1 cellular context compared by ENCODE assay signal in the genomic region with DNA sequence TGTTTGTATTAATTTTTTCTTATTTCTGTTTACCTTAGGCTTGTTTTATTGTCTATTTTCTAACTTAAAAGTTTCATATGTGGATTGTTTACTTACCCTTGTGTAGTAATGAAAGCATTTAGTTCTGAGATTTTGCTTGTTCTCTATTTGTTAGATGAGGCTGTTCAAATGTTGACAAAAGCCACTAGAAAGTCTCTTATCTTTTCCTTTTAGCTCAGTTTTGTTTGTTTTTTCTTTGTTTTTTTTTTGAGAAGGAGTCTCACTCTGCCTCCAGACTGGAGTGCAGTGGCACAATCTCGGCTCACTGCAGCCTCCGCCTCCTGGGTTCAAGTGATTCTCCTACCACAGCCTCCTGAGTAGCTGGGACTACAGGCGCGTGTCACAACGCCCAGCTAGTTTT.
TF ChIP-seq lines count a peak whose summit lies in the region.

No MANE protein-coding gene starts in this region.

TF ChIP-seq in HepG2, 621 proteins besides CTCF, POLR2A, EP300 and RAD21 (continued from another document and continues in another):
- no peak for TF ChIP-seq ZFP90 (CRISPR knock-in tag; IDR thresholded peaks at IDR 0.05; ENCODE audit: borderline replicate concordance)
- no peak for TF ChIP-seq SUZ12 (IDR thresholded peaks at IDR 0.05; ENCODE audit: low read depth, low read length)
- TF ChIP-seq, protein P1, sequence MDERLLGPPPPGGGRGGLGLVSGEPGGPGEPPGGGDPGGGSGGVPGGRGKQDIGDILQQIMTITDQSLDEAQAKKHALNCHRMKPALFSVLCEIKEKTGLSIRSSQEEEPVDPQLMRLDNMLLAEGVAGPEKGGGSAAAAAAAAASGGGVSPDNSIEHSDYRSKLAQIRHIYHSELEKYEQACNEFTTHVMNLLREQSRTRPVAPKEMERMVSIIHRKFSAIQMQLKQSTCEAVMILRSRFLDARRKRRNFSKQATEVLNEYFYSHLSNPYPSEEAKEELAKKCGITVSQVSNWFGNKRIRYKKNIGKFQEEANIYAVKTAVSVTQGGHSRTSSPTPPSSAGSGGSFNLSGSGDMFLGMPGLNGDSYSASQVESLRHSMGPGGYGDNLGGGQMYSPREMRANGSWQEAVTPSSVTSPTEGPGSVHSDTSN (CRISPR knock-in tag; IDR thresholded peaks at IDR 0.05): no peak
- no peak for TF ChIP-seq ZMYM3 (CRISPR knock-in tag; IDR thresholded peaks at IDR 0.05)
- peak; percentile 97 for TF ChIP-seq GFI1 (CRISPR knock-in tag; IDR thresholded peaks at IDR 0.05; ENCODE audit: borderline replicate concordance)
- TF ChIP-seq ZNF10 (CRISPR knock-in tag; IDR thresholded peaks at IDR 0.05; ENCODE audit: borderline replicate concordance, low read depth): no peak
- TF ChIP-seq ZNF496 (CRISPR knock-in tag; IDR thresholded peaks at IDR 0.05; ENCODE audit: insufficient replicate concordance): no peak
- TF ChIP-seq RAD51 (IDR thresholded peaks at IDR 0.05; ENCODE audit: borderline replicate concordance): no peak
- peak; percentile 62 for TF ChIP-seq GATAD2A (CRISPR knock-in tag; IDR thresholded peaks at IDR 0.05)
- TF ChIP-seq, protein P2, sequence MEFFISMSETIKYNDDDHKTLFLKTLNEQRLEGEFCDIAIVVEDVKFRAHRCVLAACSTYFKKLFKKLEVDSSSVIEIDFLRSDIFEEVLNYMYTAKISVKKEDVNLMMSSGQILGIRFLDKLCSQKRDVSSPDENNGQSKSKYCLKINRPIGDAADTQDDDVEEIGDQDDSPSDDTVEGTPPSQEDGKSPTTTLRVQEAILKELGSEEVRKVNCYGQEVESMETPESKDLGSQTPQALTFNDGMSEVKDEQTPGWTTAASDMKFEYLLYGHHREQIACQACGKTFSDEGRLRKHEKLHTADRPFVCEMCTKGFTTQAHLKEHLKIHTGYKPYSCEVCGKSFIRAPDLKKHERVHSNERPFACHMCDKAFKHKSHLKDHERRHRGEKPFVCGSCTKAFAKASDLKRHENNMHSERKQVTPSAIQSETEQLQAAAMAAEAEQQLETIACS (CRISPR knock-in tag; IDR thresholded peaks at IDR 0.05): no peak
- TF ChIP-seq, protein P3, sequence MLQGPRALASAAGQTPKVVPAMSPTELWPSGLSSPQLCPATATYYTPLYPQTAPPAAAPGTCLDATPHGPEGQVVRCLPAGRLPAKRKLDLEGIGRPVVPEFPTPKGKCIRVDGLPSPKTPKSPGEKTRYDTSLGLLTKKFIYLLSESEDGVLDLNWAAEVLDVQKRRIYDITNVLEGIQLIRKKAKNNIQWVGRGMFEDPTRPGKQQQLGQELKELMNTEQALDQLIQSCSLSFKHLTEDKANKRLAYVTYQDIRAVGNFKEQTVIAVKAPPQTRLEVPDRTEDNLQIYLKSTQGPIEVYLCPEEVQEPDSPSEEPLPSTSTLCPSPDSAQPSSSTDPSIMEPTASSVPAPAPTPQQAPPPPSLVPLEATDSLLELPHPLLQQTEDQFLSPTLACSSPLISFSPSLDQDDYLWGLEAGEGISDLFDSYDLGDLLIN (CRISPR knock-in tag; IDR thresholded peaks at IDR 0.05; ENCODE audit: borderline replicate concordance): no peak
- no peak for TF ChIP-seq SCMH1 (CRISPR knock-in tag; IDR thresholded peaks at IDR 0.05; ENCODE audit: borderline replicate concordance)
- TF ChIP-seq, protein P4, sequence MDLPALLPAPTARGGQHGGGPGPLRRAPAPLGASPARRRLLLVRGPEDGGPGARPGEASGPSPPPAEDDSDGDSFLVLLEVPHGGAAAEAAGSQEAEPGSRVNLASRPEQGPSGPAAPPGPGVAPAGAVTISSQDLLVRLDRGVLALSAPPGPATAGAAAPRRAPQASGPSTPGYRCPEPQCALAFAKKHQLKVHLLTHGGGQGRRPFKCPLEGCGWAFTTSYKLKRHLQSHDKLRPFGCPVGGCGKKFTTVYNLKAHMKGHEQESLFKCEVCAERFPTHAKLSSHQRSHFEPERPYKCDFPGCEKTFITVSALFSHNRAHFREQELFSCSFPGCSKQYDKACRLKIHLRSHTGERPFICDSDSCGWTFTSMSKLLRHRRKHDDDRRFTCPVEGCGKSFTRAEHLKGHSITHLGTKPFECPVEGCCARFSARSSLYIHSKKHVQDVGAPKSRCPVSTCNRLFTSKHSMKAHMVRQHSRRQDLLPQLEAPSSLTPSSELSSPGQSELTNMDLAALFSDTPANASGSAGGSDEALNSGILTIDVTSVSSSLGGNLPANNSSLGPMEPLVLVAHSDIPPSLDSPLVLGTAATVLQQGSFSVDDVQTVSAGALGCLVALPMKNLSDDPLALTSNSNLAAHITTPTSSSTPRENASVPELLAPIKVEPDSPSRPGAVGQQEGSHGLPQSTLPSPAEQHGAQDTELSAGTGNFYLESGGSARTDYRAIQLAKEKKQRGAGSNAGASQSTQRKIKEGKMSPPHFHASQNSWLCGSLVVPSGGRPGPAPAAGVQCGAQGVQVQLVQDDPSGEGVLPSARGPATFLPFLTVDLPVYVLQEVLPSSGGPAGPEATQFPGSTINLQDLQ (CRISPR knock-in tag; IDR thresholded peaks at IDR 0.05): no peak
- TF ChIP-seq BCL6 (CRISPR knock-in tag; IDR thresholded peaks at IDR 0.05): peak; percentile 85
- TF ChIP-seq, protein P5, sequence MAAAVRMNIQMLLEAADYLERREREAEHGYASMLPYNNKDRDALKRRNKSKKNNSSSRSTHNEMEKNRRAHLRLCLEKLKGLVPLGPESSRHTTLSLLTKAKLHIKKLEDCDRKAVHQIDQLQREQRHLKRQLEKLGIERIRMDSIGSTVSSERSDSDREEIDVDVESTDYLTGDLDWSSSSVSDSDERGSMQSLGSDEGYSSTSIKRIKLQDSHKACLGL (CRISPR knock-in tag; IDR thresholded peaks at IDR 0.05): no peak
- no peak for TF ChIP-seq GZF1 (CRISPR knock-in tag; IDR thresholded peaks at IDR 0.05)
- no peak for TF ChIP-seq ZZZ3 (CRISPR knock-in tag; IDR thresholded peaks at IDR 0.05; ENCODE audit: borderline replicate concordance)
- TF ChIP-seq ZFY (CRISPR knock-in tag; IDR thresholded peaks at IDR 0.05): no peak
- no peak for TF ChIP-seq SOX13 (IDR thresholded peaks at IDR 0.05)
- TF ChIP-seq SOX13 (CRISPR knock-in tag; conservative IDR thresholded peaks at IDR 0.05 in 1 of 2, IDR thresholded peaks at IDR 0.05 in 1 of 2): peak in 1 of 2 experiments; percentile 91; a peak in 2 of 4 replicates
- no peak for TF ChIP-seq NCOA1 (CRISPR knock-in tag; IDR thresholded peaks at IDR 0.05)
- TF ChIP-seq TCF12 (IDR thresholded peaks at IDR 0.05): no peak
- no peak for TF ChIP-seq TCF12 (CRISPR knock-in tag; IDR thresholded peaks at IDR 0.05)
- TF ChIP-seq ZNF644 (CRISPR knock-in tag; IDR thresholded peaks at IDR 0.05; ENCODE audit: low read depth): no peak
- TF ChIP-seq KLF11 (CRISPR knock-in tag; IDR thresholded peaks at IDR 0.05): no peak
- no peak for TF ChIP-seq ZFP62 (CRISPR knock-in tag; IDR thresholded peaks at IDR 0.05)
- no peak for TF ChIP-seq SATB2 (CRISPR knock-in tag; IDR thresholded peaks at IDR 0.05)
- no peak for TF ChIP-seq NFRKB (IDR thresholded peaks at IDR 0.05)
- TF ChIP-seq YY1 (IDR thresholded peaks at IDR 0.05; ENCODE audit: insufficient read depth, insufficient replicate concordance, low read depth, low read length): no peak
- TF ChIP-seq CAMTA2 (CRISPR knock-in tag; IDR thresholded peaks at IDR 0.05; ENCODE audit: borderline replicate concordance): no peak
- TF ChIP-seq ZNF256 (CRISPR knock-in tag; conservative IDR thresholded peaks at IDR 0.05): no peak
- TF ChIP-seq ATF7 (IDR thresholded peaks at IDR 0.05): no peak
- TF ChIP-seq ATF7 (CRISPR knock-in tag; IDR thresholded peaks at IDR 0.05): no peak
- no peak for TF ChIP-seq CCAR2 (optimal IDR thresholded peaks at IDR 0.05; ENCODE audit: low read depth, low read length)
- TF ChIP-seq TRIM24 (CRISPR knock-in tag; IDR thresholded peaks at IDR 0.05): no peak
- no peak for TF ChIP-seq ZNF549 (CRISPR knock-in tag; IDR thresholded peaks at IDR 0.05)
- no peak for TF ChIP-seq RBFOX2 (IDR thresholded peaks at IDR 0.05; ENCODE audit: low read depth, low read length)
- TF ChIP-seq NR2C2 (CRISPR knock-in tag; IDR thresholded peaks at IDR 0.05; ENCODE audit: borderline replicate concordance): no peak
- TF ChIP-seq ZNF564 (CRISPR knock-in tag; IDR thresholded peaks at IDR 0.05): no peak
- no peak for TF ChIP-seq CC2D1A (CRISPR knock-in tag; IDR thresholded peaks at IDR 0.05)
- TF ChIP-seq ZNF501 (CRISPR knock-in tag; IDR thresholded peaks at IDR 0.05): no peak
- no peak for TF ChIP-seq ZNF350 (CRISPR knock-in tag; IDR thresholded peaks at IDR 0.05; ENCODE audit: borderline replicate concordance, low read depth)
- no peak for TF ChIP-seq TAF15 (IDR thresholded peaks at IDR 0.05; ENCODE audit: low read depth, low read length, poor library complexity, severe bottlenecking)
- TF ChIP-seq RCOR2 (CRISPR knock-in tag; IDR thresholded peaks at IDR 0.05): peak; percentile 68
- no peak for TF ChIP-seq ISX (CRISPR knock-in tag; conservative IDR thresholded peaks at IDR 0.05)
- TF ChIP-seq SAP130 (CRISPR knock-in tag; IDR thresholded peaks at IDR 0.05; ENCODE audit: low read depth): peak; percentile 38
- TF ChIP-seq, protein P6, sequence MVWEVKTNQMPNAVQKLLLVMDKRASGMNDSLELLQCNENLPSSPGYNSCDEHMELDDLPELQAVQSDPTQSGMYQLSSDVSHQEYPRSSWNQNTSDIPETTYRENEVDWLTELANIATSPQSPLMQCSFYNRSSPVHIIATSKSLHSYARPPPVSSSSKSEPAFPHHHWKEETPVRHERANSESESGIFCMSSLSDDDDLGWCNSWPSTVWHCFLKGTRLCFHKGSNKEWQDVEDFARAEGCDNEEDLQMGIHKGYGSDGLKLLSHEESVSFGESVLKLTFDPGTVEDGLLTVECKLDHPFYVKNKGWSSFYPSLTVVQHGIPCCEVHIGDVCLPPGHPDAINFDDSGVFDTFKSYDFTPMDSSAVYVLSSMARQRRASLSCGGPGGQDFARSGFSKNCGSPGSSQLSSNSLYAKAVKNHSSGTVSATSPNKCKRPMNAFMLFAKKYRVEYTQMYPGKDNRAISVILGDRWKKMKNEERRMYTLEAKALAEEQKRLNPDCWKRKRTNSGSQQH (CRISPR knock-in tag; IDR thresholded peaks at IDR 0.05; ENCODE audit: low read depth): no peak
- TF ChIP-seq, protein P7, sequence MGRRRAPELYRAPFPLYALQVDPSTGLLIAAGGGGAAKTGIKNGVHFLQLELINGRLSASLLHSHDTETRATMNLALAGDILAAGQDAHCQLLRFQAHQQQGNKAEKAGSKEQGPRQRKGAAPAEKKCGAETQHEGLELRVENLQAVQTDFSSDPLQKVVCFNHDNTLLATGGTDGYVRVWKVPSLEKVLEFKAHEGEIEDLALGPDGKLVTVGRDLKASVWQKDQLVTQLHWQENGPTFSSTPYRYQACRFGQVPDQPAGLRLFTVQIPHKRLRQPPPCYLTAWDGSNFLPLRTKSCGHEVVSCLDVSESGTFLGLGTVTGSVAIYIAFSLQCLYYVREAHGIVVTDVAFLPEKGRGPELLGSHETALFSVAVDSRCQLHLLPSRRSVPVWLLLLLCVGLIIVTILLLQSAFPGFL (CRISPR knock-in tag; IDR thresholded peaks at IDR 0.05): no peak
- TF ChIP-seq HDAC2 (CRISPR knock-in tag; IDR thresholded peaks at IDR 0.05): peak; percentile 42; the same call in 1 of the 2 replicates
- no peak for TF ChIP-seq RFXAP (CRISPR knock-in tag; IDR thresholded peaks at IDR 0.05; ENCODE audit: borderline replicate concordance)
- TF ChIP-seq MTA1 (CRISPR knock-in tag; IDR thresholded peaks at IDR 0.05; ENCODE audit: borderline replicate concordance): no peak
- TF ChIP-seq, protein P8, sequence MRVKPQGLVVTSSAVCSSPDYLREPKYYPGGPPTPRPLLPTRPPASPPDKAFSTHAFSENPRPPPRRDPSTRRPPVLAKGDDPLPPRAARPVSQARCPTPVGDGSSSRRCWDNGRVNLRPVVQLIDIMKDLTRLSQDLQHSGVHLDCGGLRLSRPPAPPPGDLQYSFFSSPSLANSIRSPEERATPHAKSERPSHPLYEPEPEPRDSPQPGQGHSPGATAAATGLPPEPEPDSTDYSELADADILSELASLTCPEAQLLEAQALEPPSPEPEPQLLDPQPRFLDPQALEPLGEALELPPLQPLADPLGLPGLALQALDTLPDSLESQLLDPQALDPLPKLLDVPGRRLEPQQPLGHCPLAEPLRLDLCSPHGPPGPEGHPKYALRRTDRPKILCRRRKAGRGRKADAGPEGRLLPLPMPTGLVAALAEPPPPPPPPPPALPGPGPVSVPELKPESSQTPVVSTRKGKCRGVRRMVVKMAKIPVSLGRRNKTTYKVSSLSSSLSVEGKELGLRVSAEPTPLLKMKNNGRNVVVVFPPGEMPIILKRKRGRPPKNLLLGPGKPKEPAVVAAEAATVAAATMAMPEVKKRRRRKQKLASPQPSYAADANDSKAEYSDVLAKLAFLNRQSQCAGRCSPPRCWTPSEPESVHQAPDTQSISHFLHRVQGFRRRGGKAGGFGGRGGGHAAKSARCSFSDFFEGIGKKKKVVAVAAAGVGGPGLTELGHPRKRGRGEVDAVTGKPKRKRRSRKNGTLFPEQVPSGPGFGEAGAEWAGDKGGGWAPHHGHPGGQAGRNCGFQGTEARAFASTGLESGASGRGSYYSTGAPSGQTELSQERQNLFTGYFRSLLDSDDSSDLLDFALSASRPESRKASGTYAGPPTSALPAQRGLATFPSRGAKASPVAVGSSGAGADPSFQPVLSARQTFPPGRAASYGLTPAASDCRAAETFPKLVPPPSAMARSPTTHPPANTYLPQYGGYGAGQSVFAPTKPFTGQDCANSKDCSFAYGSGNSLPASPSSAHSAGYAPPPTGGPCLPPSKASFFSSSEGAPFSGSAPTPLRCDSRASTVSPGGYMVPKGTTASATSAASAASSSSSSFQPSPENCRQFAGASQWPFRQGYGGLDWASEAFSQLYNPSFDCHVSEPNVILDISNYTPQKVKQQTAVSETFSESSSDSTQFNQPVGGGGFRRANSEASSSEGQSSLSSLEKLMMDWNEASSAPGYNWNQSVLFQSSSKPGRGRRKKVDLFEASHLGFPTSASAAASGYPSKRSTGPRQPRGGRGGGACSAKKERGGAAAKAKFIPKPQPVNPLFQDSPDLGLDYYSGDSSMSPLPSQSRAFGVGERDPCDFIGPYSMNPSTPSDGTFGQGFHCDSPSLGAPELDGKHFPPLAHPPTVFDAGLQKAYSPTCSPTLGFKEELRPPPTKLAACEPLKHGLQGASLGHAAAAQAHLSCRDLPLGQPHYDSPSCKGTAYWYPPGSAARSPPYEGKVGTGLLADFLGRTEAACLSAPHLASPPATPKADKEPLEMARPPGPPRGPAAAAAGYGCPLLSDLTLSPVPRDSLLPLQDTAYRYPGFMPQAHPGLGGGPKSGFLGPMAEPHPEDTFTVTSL (CRISPR knock-in tag; IDR thresholded peaks at IDR 0.05; ENCODE audit: borderline replicate concordance): peak; percentile 62; the same call in 1 of the 2 replicates
- TF ChIP-seq ADNP (CRISPR knock-in tag; IDR thresholded peaks at IDR 0.05): no peak
- TF ChIP-seq NR3C1 (CRISPR knock-in tag; IDR thresholded peaks at IDR 0.05): no peak
- TF ChIP-seq SOX6 (IDR thresholded peaks at IDR 0.05): no peak
- peak; percentile 76 for TF ChIP-seq SOX6 (CRISPR knock-in tag; IDR thresholded peaks at IDR 0.05)
- peak; percentile 44; the same call in 1 of the 2 replicates for TF ChIP-seq HDAC1 (CRISPR knock-in tag; IDR thresholded peaks at IDR 0.05)
- TF ChIP-seq KDM2A (CRISPR knock-in tag; IDR thresholded peaks at IDR 0.05; ENCODE audit: borderline replicate concordance, low read depth): no peak
- TF ChIP-seq, protein P9, sequence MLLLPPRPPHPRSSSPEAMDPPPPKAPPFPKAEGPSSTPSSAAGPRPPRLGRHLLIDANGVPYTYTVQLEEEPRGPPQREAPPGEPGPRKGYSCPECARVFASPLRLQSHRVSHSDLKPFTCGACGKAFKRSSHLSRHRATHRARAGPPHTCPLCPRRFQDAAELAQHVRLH (CRISPR knock-in tag; IDR thresholded peaks at IDR 0.05; ENCODE audit: borderline replicate concordance, low read depth): no peak
- TF ChIP-seq MED1 (CRISPR knock-in tag; IDR thresholded peaks at IDR 0.05): no peak
- TF ChIP-seq ZNF329 (CRISPR knock-in tag; IDR thresholded peaks at IDR 0.05; ENCODE audit: low read depth): no peak
- peak; percentile 88; the same call in 1 of the 2 replicates for TF ChIP-seq SOX5 (CRISPR knock-in tag; IDR thresholded peaks at IDR 0.05; ENCODE audit: borderline replicate concordance)
